13 cellular contexts compared by ENCODE assay signal in genomic region chr7:353746-354325, GRCh38.
DNase-seq lines count a peak whose midpoint lies in the region.
"Had no signal": no experiment of that assay in that cellular context is flagged by ENCODE, and none has a peak within 500 bp of the region (broad histone marks: within the 10 kb centered on the region; RNA-seq: fewer than 3 reads in every experiment).

No MANE protein-coding gene starts in this region.

- H3K9ac ChIP-seq in neuronal stem cell (ENCODE audit: low read depth, low read length, poor library complexity): peak overlapping the region; percentile 27

- no peak overlapping the region for H2AFZ ChIP-seq in neuronal stem cell (ENCODE audit: low read length)

- H3K4me2 ChIP-seq in neuronal stem cell (ENCODE audit: insufficient read depth, low read length, poor library complexity, severe bottlenecking): no peak overlapping the region

- H3K79me1 ChIP-seq in neuronal stem cell (ENCODE audit: low read depth, low read length): peaks cover 2% of the 10 kb centered on the region

- no CpG with 5 or more reads among the region's 28 CpGs for WGBS in neuronal stem cell (ENCODE audit: extremely low coverage in 2 of 2, insufficient read length in 2 of 2, insufficient replicate concordance in 1 of 2), 2 donors

- H3K4me3 ChIP-seq in neuronal stem cell (ENCODE audit: low read length in 2 of 2): no peak overlapping the region
- H3K4me3 ChIP-seq: gastroesophageal sphincter had no signal

- no peak overlapping the region for H4K8ac ChIP-seq in neuronal stem cell (ENCODE audit: low read depth, low read length)

- H2AK5ac ChIP-seq in neuronal stem cell (ENCODE audit: low read depth, low read length): peak overlapping the region; percentile 27

- no peak overlapping the region for H2BK120ac ChIP-seq in neuronal stem cell (ENCODE audit: low read depth, low read length)

- no peak overlapping the region for H4K91ac ChIP-seq in neuronal stem cell (ENCODE audit: low read depth, low read length, poor library complexity)

- no peak overlapping the region for H3K14ac ChIP-seq in neuronal stem cell (ENCODE audit: low read length)

- H2BK5ac ChIP-seq in neuronal stem cell (ENCODE audit: low read length): no peak overlapping the region

- no peak overlapping the region for H2BK12ac ChIP-seq in neuronal stem cell (ENCODE audit: low read length)

- H2BK15ac ChIP-seq in neuronal stem cell (ENCODE audit: low read length): no peak overlapping the region

- H3K9me3 ChIP-seq in neuronal stem cell (replicated peaks in 1 of 2; ENCODE audit: control insufficient read depth in 2 of 2, insufficient read depth in 1 of 2, low read depth in 1 of 2, low read length in 2 of 2): no peaks in the 10 kb centered on the region

- no peak overlapping the region for H3K18ac ChIP-seq in neuronal stem cell (ENCODE audit: low read length)

- H3K36me3 ChIP-seq in neuronal stem cell (replicated peaks in 1 of 2; ENCODE audit: control insufficient read depth in 2 of 2, insufficient read depth in 2 of 2, low read length in 2 of 2): no peaks in the 10 kb centered on the region
- H3K36me3 ChIP-seq: gastroesophageal sphincter had no signal

- H3K4me1 ChIP-seq in neuronal stem cell (ENCODE audit: control insufficient read depth in 2 of 2, insufficient read depth in 1 of 2, low read depth in 1 of 2, low read length in 2 of 2): no peaks in the 10 kb centered on the region
- H3K4me1 ChIP-seq: gastroesophageal sphincter had no signal

- no peaks in the 10 kb centered on the region for H3K27me3 ChIP-seq in neuronal stem cell (ENCODE audit: control insufficient read depth in 3 of 3, insufficient read depth in 3 of 3, low read depth in 1 of 3, low read length in 3 of 3)

- no peak overlapping the region for H3K4ac ChIP-seq in neuronal stem cell (ENCODE audit: low read length)

- no peak overlapping the region for H3K27ac ChIP-seq in neuronal stem cell (replicated peaks; ENCODE audit: low read length)

- DNase-seq in 8988T: peak; percentile 79
- peak; percentile 5 for DNase-seq in HS-5 (ENCODE audit: low read depth)
- DNase-seq in dermis blood vessel endothelial cell: peak; percentile 66
- DNase-seq in neuronal stem cell (ENCODE audit: low spot score): no peak
- no peak for DNase-seq in NCI-H1105 (lab: John Stamatoyannopoulos, UW)
- no peak for DNase-seq in NCI-H2081 (lab: John Stamatoyannopoulos, UW)
- no peak for DNase-seq in NCI-H146 (lab: John Stamatoyannopoulos, UW)
- no peak for DNase-seq in NCI-H187 treated with DMSO at 0.1 percent for 48 hours (lab: John Stamatoyannopoulos, UW)
- DNase-seq: ACHN; activated CD4-positive, alpha-beta T cell treated with anti-CD3 and anti-CD28 coated beads, Interleukin-2, amount 10 ng/mL, durations not matched to agents 7 days and 5 days; endodermal cell; NCI-H1417 had no signal

- H3K23ac ChIP-seq in neuronal stem cell (ENCODE audit: low read depth, low read length, poor library complexity): peak overlapping the region; percentile 47

Comparison
In these comparisons a context has a peak if more than half of its experiments do, and no peak if none do; other contexts are left out.
1. DNase-seq: peak in 8988T (single experiment), HS-5 (single experiment) and dermis blood vessel endothelial cell (single experiment); none in neuronal stem cell (single experiment), NCI-H1105 (single experiment), NCI-H2081 (0 of 2), NCI-H146 (single experiment) and NCI-H187 treated with DMSO at 0.1 percent for 48 hours (single experiment).